ENCODE assay signal across 8 cellular contexts in genomic region chr11:65856689-65857499, GRCh38. TPM values are rescaled to one million over a fixed set of nuclear protein-coding genes. Genes with fewer than 3 reads are reported as not detected.
A peak's percentile ranks its signal among the peaks of the same experiment; 100 is the strongest.
DNase-seq lines count a peak whose midpoint lies in the region; ATAC-seq, FAIRE-seq and TF ChIP-seq lines count a peak whose summit lies in the region.

No MANE protein-coding gene starts in this region.

- FAIRE-seq in D721Med (lab: Jason Lieb, UNC) (no peak), small intestine (lab: Jason Lieb, UNC) (no peak)

- peaks cover 19 to 34% (median 20%) of the 10 kb centered on the region in 3 donors for H3K36me3 Mint-ChIP-seq in immature natural killer cell

- H3K4me3 Mint-ChIP-seq in immature natural killer cell, result peak overlapping the region; percentile 89 to 96 (median 92)

- H3K4me3 ChIP-seq in small intestine (ENCODE audit: low read depth in 1 of 2, low read length in 2 of 2), result peak overlapping the region; percentile 91 to 95

- peaks cover 3 to 9% of the 10 kb centered on the region in 2 donors for H3K4me1 ChIP-seq in small intestine (ENCODE audit: control insufficient read depth in 2 of 2, insufficient read depth in 1 of 2, low read depth in 1 of 2, low read length in 1 of 2)

- H3K4me1 Mint-ChIP-seq in immature natural killer cell, result peaks cover 67 to 75% of the 10 kb centered on the region in 2 donors

- H3K9me3 ChIP-seq in small intestine (ENCODE audit: control insufficient read depth, low read depth), result no peaks in the 10 kb centered on the region

- H3K27me3 Mint-ChIP-seq in immature natural killer cell (ENCODE audit: low read depth in 3 of 3), result peaks cover 10 to 28% (median 22%) of the 10 kb centered on the region in 3 donors

- in situ Hi-C loops in T47D (cut with HindIII; ENCODE audit: low pct_unique_long_range_greater_than_20kb, low sequenced_read_pairs), result no loop called here

- peak overlapping the region; percentile 86 to 95 (median 92) for H3K27ac Mint-ChIP-seq in immature natural killer cell

- TF ChIP-seq CTCF in D721Med (IDR thresholded peaks at IDR 0.05; ENCODE audit: insufficient read depth, missing control alignments), result no peak
- no peak for TF ChIP-seq CTCF in VCaP (conservative IDR thresholded peaks at IDR 0.05)

- H3K27ac ChIP-seq in VCaP (peak overlapping the region; percentile 100), small intestine (ENCODE audit: low read depth in 1 of 2, low read length in 1 of 2) (peak overlapping the region; percentile 97 to 98)

- peak; percentile 31 for DNase-seq in D721Med (ENCODE audit: insufficient read length, low spot score)
- DNase-seq in MV-4-11 (lab: John Stamatoyannopoulos, UW), result peak; percentile 82
- peak; percentile 84 to 87 for DNase-seq in T47D (ENCODE audit: low read depth in 1 of 2, low spot score in 1 of 2)
- peak; percentile 79 to 83 (median 81) for DNase-seq in immature natural killer cell
- DNase-seq in small intestine, result peak; percentile 84

- H3K36me3 ChIP-seq in small intestine (ENCODE audit: control insufficient read depth in 2 of 2, insufficient read depth in 2 of 2, low read length in 2 of 2), result peaks cover 11 to 28% of the 10 kb centered on the region in 2 donors

- H3K9me3 Mint-ChIP-seq in immature natural killer cell, result no peaks in the 10 kb centered on the region

- peak; percentile 28 for ATAC-seq in GM21576 (IDR thresholded peaks at IDR 0.05; ENCODE audit: unreplicated experiment)
- ATAC-seq in GM21390 (IDR thresholded peaks at IDR 0.05; ENCODE audit: unreplicated experiment), result no peak

- no peaks in the 10 kb centered on the region for H3K27me3 ChIP-seq in small intestine (ENCODE audit: control insufficient read depth in 2 of 2, insufficient read depth in 2 of 2, low read length in 2 of 2)

- WGBS in small intestine, 3 donors, result 1% methylated on average over 50 to 57 of the region's 57 CpGs

RNA-seq across cellular contexts. Expression of gene CFL1, which starts 1.1 kb away (rescaled TPM):
- polyA plus RNA-seq in immature natural killer cell (1,000 to 10,000 TPM; 2,883 to 4,279 (median 3,963) TPM), small intestine (1,000 to 10,000 TPM; 1,228 to 2,084 (median 1,997) TPM)

RNA-seq across cellular contexts. Expression of gene MUS81, which starts 3.3 kb away (rescaled TPM):
- polyA plus RNA-seq in immature natural killer cell, result 10 to 100 TPM; 22.7 to 47.0 (median 32.2) TPM
- 100 to 1,000 TPM in 1 of 3 donors, 10 to 100 TPM in 2; 62.2 to 118 (median 85.4) TPM for polyA plus RNA-seq in small intestine

RNA-seq across cellular contexts. Expression of gene EFEMP2, which starts 15.7 kb away (rescaled TPM):
- polyA plus RNA-seq in immature natural killer cell, result 1 to 10 TPM; 1.6 to 6.3 (median 3.6) TPM
- 10 to 100 TPM in 1 of 3 donors, 1 to 10 TPM in 2; 4.7 to 14.7 (median 9.5) TPM for polyA plus RNA-seq in small intestine

RNA-seq across cellular contexts. Expression of gene CTSW, which starts 22.7 kb away (rescaled TPM):
- polyA plus RNA-seq in immature natural killer cell, result 1,000 to 10,000 TPM; 2,066 to 3,052 (median 2,928) TPM
- 1 to 10 TPM in 1 of 3 donors, under 1 TPM in 2; 0.43 to 3.5 (median 0.67) TPM for polyA plus RNA-seq in small intestine

RNA-seq across cellular contexts. Expression of gene SNX32, which starts 23.1 kb away (rescaled TPM):
- polyA plus RNA-seq in immature natural killer cell (1 to 10 TPM in 2 of 3 donors, under 1 TPM in 1; 0.30 to 1.7 (median 1.6) TPM), small intestine (1 to 10 TPM in 2 of 3 donors, under 1 TPM in 1; 0.54 to 2.1 (median 1.6) TPM)

Comparison
In these comparisons a context has a peak if more than half of its experiments do, and no peak if none do; other contexts are left out.
1. DNase-seq: peak in every context shown above with its lines; median percentile 86 in T47D; 84 in small intestine; 82 in MV-4-11; 81 in immature natural killer cell; 31 in D721Med.